In genomic region chr2:119231975-119232665, GRCh38 we compare ENCODE assay signal across 1 cellular context.
TF ChIP-seq lines count a peak whose summit lies in the region.

No MANE protein-coding gene starts in this region.

TF ChIP-seq in HepG2, 621 proteins besides CTCF, POLR2A, EP300 and RAD21 (continued from another document):
- no peak for TF ChIP-seq BRCA1 (CRISPR knock-in tag; IDR thresholded peaks at IDR 0.05)
